In the genomic region with DNA sequence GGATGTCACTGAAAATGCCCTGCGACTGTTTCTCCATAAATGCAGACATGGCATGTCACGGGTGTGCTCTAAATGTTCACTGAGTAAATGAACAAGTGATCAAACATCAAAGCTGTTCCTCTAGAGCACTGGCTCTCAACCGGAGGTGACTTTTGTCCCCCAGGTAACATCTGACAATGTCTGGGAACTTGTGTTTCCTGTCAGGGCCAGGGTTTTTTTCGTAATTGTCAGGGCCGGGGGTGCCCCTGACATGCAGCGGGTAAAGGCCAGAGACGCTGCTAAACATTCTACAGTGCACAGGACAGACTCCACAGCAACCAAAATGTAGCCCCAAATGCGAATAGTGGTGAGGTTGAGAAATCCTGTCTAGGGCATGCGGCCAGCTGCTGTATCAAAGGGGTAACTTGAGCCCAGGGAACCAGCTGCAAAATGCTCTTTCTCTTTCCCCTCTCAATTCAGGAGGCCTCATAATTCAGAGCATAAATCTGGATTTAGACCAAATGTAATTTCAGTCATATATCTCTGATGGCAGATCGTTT, we compare ENCODE assay signal across 18 cellular contexts. TPM values are rescaled to one million over a fixed set of nuclear protein-coding genes. Genes with fewer than 3 reads are reported as not detected.
A peak's percentile ranks its signal among the peaks of the same experiment; 100 is the strongest.
DNase-seq lines count a peak whose midpoint lies in the region; ATAC-seq, FAIRE-seq and TF ChIP-seq lines count a peak whose summit lies in the region.
"Had no signal": no experiment of that assay in that cellular context is flagged by ENCODE, and none has a peak within 500 bp of the region (broad histone marks: within the 10 kb centered on the region; RNA-seq: fewer than 3 reads in every experiment).

No MANE protein-coding gene starts in this region.

- no peaks in the 10 kb centered on the region for H3K36me3 Mint-ChIP-seq in nephron (ENCODE audit: low read depth)
- H3K36me3 Mint-ChIP-seq: memory B cell had no signal

- DNase-seq in SK-N-SH (no peak), GM12878 (ENCODE audit: low read depth, low spot score) (no peak), HK-2 (ENCODE audit: unreplicated experiment) (no peak), PC-3 (no peak)
- DNase-seq in activated effector memory CD4-positive, alpha-beta T cell treated with anti-CD3 and anti-CD28 coated beads, Interleukin-2, amount 50 U/mL, for 16 hours = no peak
- DNase-seq: activated B cell treated with CpG ODN at 0.5 μM for 24 hours, ovary, spleen had no signal

- RAD21 ChIA-PET in GM12878 (lab: Charles Lee; ENCODE audit: unreplicated experiment) = no interaction called here

- no peak overlapping the region for H2AFZ ChIP-seq in SK-N-SH (ENCODE audit: low read depth)
- H2AFZ ChIP-seq in GM12878 (ENCODE audit: control insufficient read depth, low read depth, low read length) = no peak overlapping the region
- no peak overlapping the region for H2AFZ ChIP-seq in PC-3 (ENCODE audit: low read length)

- peak overlapping the region; percentile 98 to 99 (median 98) for H3K4me3 Mint-ChIP-seq in nephron
- H3K4me3 Mint-ChIP-seq: activated B cell treated with CpG ODN at 0.5 μM for 24 hours had no signal

- TF ChIP-seq POLR2A in GM12878 (IDR thresholded peaks at IDR 0.05; ENCODE audit: low read depth, low read length) = no peak

- H3K9ac ChIP-seq in SK-N-SH (no peak overlapping the region), GM12878 (ENCODE audit: control insufficient read depth, insufficient read depth, low read length) (no peak overlapping the region), PC-3 (ENCODE audit: low read length) (no peak overlapping the region)

- H3K36me3 ChIP-seq in SK-N-SH (replicated peaks in 1 of 2; ENCODE audit: control insufficient read depth in 1 of 2, insufficient read depth in 2 of 2, low read length in 1 of 2) (no peaks in the 10 kb centered on the region), HEK293 (ENCODE audit: control insufficient read depth in 2 of 2, insufficient read depth in 1 of 2, low read length in 2 of 2) (peaks cover 0 to 4% of the 10 kb centered on the region in 2 experiments; a peak in 1 of 3 replicates), GM12878 (ENCODE audit: control insufficient read depth in 2 of 2, insufficient read depth in 2 of 2, low read length in 1 of 2) (no peaks in the 10 kb centered on the region; a peak in 1 of 4 replicates), PC-3 (ENCODE audit: low read depth, low read length) (no peaks in the 10 kb centered on the region)
- H3K36me3 ChIP-seq: ovary, SJSA1 had no signal

- H3K79me2 ChIP-seq in SK-N-SH (ENCODE audit: insufficient read depth) (peaks cover 7% of the 10 kb centered on the region; the same call in 1 of the 2 replicates), GM12878 (ENCODE audit: control insufficient read depth, insufficient read depth, low read length) (peaks cover 4% of the 10 kb centered on the region), PC-3 (ENCODE audit: low read length) (peaks cover 4% of the 10 kb centered on the region; the same call in 1 of the 2 replicates)

- ATAC-seq in SK-N-SH treated with all-trans-retinoic acid at 6 μM for 48 hours = no peak
- ATAC-seq in GM12878 = no peak
- no peak for ATAC-seq in PC-3
- ATAC-seq: A549, HCT116 had no signal

- H3F3A ChIP-seq in SK-N-SH (replicated peaks; ENCODE audit: insufficient read depth) = peaks cover 6% of the 10 kb centered on the region
- H3F3A ChIP-seq in PC-3 (ENCODE audit: low read length, unreplicated experiment) = peaks cover 6% of the 10 kb centered on the region

- H3K9me2 ChIP-seq in SK-N-SH = no peaks in the 10 kb centered on the region
- no peaks in the 10 kb centered on the region for H3K9me2 ChIP-seq in PC-3 (replicated peaks; ENCODE audit: low read length)

- peaks cover 9 to 18% of the 10 kb centered on the region in 2 experiments; a peak in 2 of 4 replicates for H3K4me1 ChIP-seq in SK-N-SH (ENCODE audit: control insufficient read depth in 1 of 2, insufficient read depth in 2 of 2, low read depth in 1 of 2, low read length in 1 of 2)
- H3K4me1 ChIP-seq in HEK293 (ENCODE audit: control insufficient read depth, insufficient read depth, low read length) = 0 out of 2 replicates have a peak, but pooled peaks cover 3% of the 10 kb centered on the region
- H3K4me1 ChIP-seq in GM12878 (ENCODE audit: control insufficient read depth, insufficient read depth, low read length) = peaks cover 8% of the 10 kb centered on the region; the same call in 1 of the 2 replicates
- H3K4me1 ChIP-seq in PC-3 (ENCODE audit: insufficient read depth, low read length) = peaks cover 26% of the 10 kb centered on the region

- H3K9me3 Mint-ChIP-seq in nephron = no peaks in the 10 kb centered on the region
- H3K9me3 Mint-ChIP-seq: activated B cell treated with CpG ODN at 0.5 μM for 24 hours; dendritic cell treated with granulocyte-macrophage colony-stimulating factor and Interleukin-4, amounts not matched to agents 40 ng/mL and 50 ng/mL, for 4 days; memory B cell had no signal

- CTCF ChIA-PET in SK-N-SH (lab: Yijun Ruan, JAX) = interaction anchor here (1.0 to 5.2 kb wide), 5 partner anchors 12 to 303 kb away, joined by 3 to 59 read pairs (median 8); no protein-coding TSS in a partner anchor
- CTCF ChIA-PET in HEK293 (lab: Yijun Ruan, JAX) = interaction anchor here (0.9 to 4.5 kb wide), 2 partner anchors 16 to 109 kb away, joined by 3 to 29 read pairs; no protein-coding TSS in a partner anchor
- CTCF ChIA-PET in GM12878 (lab: Yijun Ruan, JAX) = interaction anchor here (1.0 to 1.3 kb wide), 4 partner anchors 8 to 189 kb away, joined by 3 to 5 read pairs (median 4); no protein-coding TSS in a partner anchor
- CTCF ChIA-PET in PC-3 (lab: Charles Lee) = no interaction called here

- 81% methylated on average over 9 of the region's 10 CpGs for WGBS in SK-N-SH (ENCODE audit: low lambda C conversion rate)
- 86% methylated on average over 10 of the region's 10 CpGs for WGBS in GM12878 (ENCODE audit: insufficient coverage, insufficient replicate concordance, low lambda C conversion rate, missing lambda C conversion rate)

- TF ChIP-seq EP300 in SK-N-SH (IDR thresholded peaks at IDR 0.05; ENCODE audit: borderline replicate concordance in 1 of 2, low read depth in 1 of 2, low read length in 1 of 2) (no peak), GM12878 (IDR thresholded peaks at IDR 0.05; ENCODE audit: borderline replicate concordance in 1 of 2, control insufficient read depth in 1 of 2, low read depth in 2 of 2, low read length in 2 of 2) (no peak)

- peak overlapping the region; percentile 13 to 100 (median 43) for H3K27ac Mint-ChIP-seq in nephron
- H3K27ac Mint-ChIP-seq: activated B cell treated with CpG ODN at 0.5 μM for 24 hours; dendritic cell treated with granulocyte-macrophage colony-stimulating factor and Interleukin-4, amounts not matched to agents 40 ng/mL and 50 ng/mL, for 4 days; memory B cell had no signal

- peaks cover 52% of the 10 kb centered on the region for H3K4me1 Mint-ChIP-seq in nephron

- H3K4me3 ChIP-seq in SK-N-SH (ENCODE audit: low read depth in 2 of 2, low read length in 1 of 2) = no peak overlapping the region
- no peak overlapping the region for H3K4me3 ChIP-seq in HEK293 (ENCODE audit: low read depth, low read length)
- no peak overlapping the region for H3K4me3 ChIP-seq in GM12878
- no peak overlapping the region for H3K4me3 ChIP-seq in PC-3 (ENCODE audit: low read length)
- H3K4me3 ChIP-seq: ovary, SJSA1, spleen had no signal

- H3K9me3 ChIP-seq in SK-N-SH = no peaks in the 10 kb centered on the region
- H3K9me3 ChIP-seq in HEK293 (ENCODE audit: control insufficient read depth, insufficient read depth, low read depth, low read length) = no peaks in the 10 kb centered on the region
- H3K9me3 ChIP-seq in GM12878 (replicated peaks; ENCODE audit: control insufficient read depth, insufficient read depth, low read length) = no peaks in the 10 kb centered on the region
- H3K9me3 ChIP-seq in PC-3 (ENCODE audit: low read length) = no peaks in the 10 kb centered on the region
- H3K9me3 ChIP-seq: A549, ovary, SJSA1, spleen had no signal

- H4K20me1 ChIP-seq in SK-N-SH (ENCODE audit: insufficient read depth) (no peaks in the 10 kb centered on the region), GM12878 (ENCODE audit: control insufficient read depth, insufficient read depth) (no peaks in the 10 kb centered on the region), PC-3 (ENCODE audit: low read length) (no peaks in the 10 kb centered on the region)

- H3K27me3 ChIP-seq in SK-N-SH (ENCODE audit: insufficient read depth) (no peaks in the 10 kb centered on the region), GM12878 (replicated peaks in 1 of 2; ENCODE audit: control insufficient read depth in 2 of 2, insufficient read depth in 2 of 2, low read length in 1 of 2) (no peaks in the 10 kb centered on the region), PC-3 (ENCODE audit: low read length) (no peaks in the 10 kb centered on the region)
- H3K27me3 ChIP-seq: ovary, SJSA1, spleen had no signal

- in situ Hi-C loops in GM12878 (cut with MboI) = no loop called here

- BruUV-seq in GM12878 (replicated peaks; lab: Mats Ljungman, UMichigan) = TSS peak; percentile 51
- no TSS peak for BruUV-seq in PC-3 (replicated peaks; lab: Mats Ljungman, UMichigan)

- POLR2A ChIA-PET in SK-N-SH (lab: Yijun Ruan, JAX) = no interaction called here
- POLR2A ChIA-PET in HEK293 (lab: Yijun Ruan, JAX) = no interaction called here
- POLR2A ChIA-PET in GM12878 (lab: Charles Lee) = interaction anchor here (0.6 kb wide), 1 partner anchor 52 kb away, joined by 3 read pairs; no protein-coding TSS in a partner anchor
- POLR2A ChIA-PET in PC-3 (lab: Charles Lee; ENCODE audit: unreplicated experiment) = no interaction called here

- no peak for FAIRE-seq in GM12878 (lab: Jason Lieb, UNC)
- FAIRE-seq: A549, astrocyte had no signal

- intact Hi-C loops in GM12878 (cut with micrococcal nuclease; ENCODE audit: unreplicated experiment) (no loop called here), PC-3 (cut with micrococcal nuclease) (loop anchor here (5.0 to 10.0 kb wide), 2 partner anchors 57 to 344 kb away; a partner anchor contains a TSS)

- H3K27me3 Mint-ChIP-seq in nephron (ENCODE audit: low read depth) = peaks cover 4% of the 10 kb centered on the region
- H3K27me3 Mint-ChIP-seq: activated B cell treated with CpG ODN at 0.5 μM for 24 hours; dendritic cell treated with granulocyte-macrophage colony-stimulating factor and Interleukin-4, amounts not matched to agents 40 ng/mL and 50 ng/mL, for 4 days; memory B cell had no signal

- TF ChIP-seq RAD21 in SK-N-SH (IDR thresholded peaks at IDR 0.05; ENCODE audit: low read length) (no peak), GM12878 (IDR thresholded peaks at IDR 0.05; ENCODE audit: insufficient read depth, low read depth, low read length) (no peak)

- TF ChIP-seq CTCF in SK-N-SH (IDR thresholded peaks at IDR 0.05) (no peak), HEK293 (tag by site-specific recombination; IDR thresholded peaks at IDR 0.05) (no peak), GM12878 (IDR thresholded peaks at IDR 0.05 in 2 of 3, conservative IDR thresholded peaks at IDR 0.05 in 1 of 3; ENCODE audit: control insufficient read depth in 2 of 3, extremely low read depth in 1 of 3, insufficient read depth in 1 of 3, low read depth in 3 of 3, low read length in 3 of 3) (no peak), nephron (IDR thresholded peaks at IDR 0.05; ENCODE audit: unreplicated experiment in 3 of 3) (no peak), PC-3 (conservative IDR thresholded peaks at IDR 0.05; ENCODE audit: low read depth, low read length) (no peak)

- no peak overlapping the region for H3K4me2 ChIP-seq in SK-N-SH
- no peak overlapping the region for H3K4me2 ChIP-seq in GM12878 (ENCODE audit: control insufficient read depth, insufficient read depth)
- H3K4me2 ChIP-seq in PC-3 (ENCODE audit: low read length) = no peak overlapping the region

- SMC1A ChIA-PET in GM12878 (lab: Charles Lee; ENCODE audit: uncharacterized antibody, unreplicated experiment) = interaction anchor here (1.3 to 1.4 kb wide), 2 partner anchors 12 to 16 kb away, joined by 3 to 7 read pairs; no protein-coding TSS in a partner anchor

- H3K27ac ChIP-seq in SK-N-SH (ENCODE audit: low read depth in 2 of 2, low read length in 1 of 2) (no peak overlapping the region), HEK293 (ENCODE audit: extremely low read depth, low read depth, low read length) (no peak overlapping the region), GM12878 (ENCODE audit: control insufficient read depth, insufficient read depth) (no peak overlapping the region), PC-3 (ENCODE audit: low read length) (no peak overlapping the region)
- H3K27ac ChIP-seq: ovary, SJSA1 had no signal

RNA-seq across cellular contexts. Expression of a gene that starts 2.0 kb away (rescaled TPM):
- 18.5 and 26.2 TPM in 2 replicates for polyA plus RNA-seq in SK-N-SH (2012; rRNA removed)
- polyA plus RNA-seq in SK-N-SH (2012; cell fraction: cytosol; rRNA removed) = 11.9 and 17.9 TPM in 2 replicates
- polyA plus RNA-seq in SK-N-SH (2012; cell fraction: nucleus; rRNA removed) = 38.5 and 69.7 TPM in 2 replicates
- total RNA-seq in GM12878 (2013; cell fraction: nucleolus; rRNA removed) = 4.4 and 6.2 TPM in 2 replicates
- 12.2 and 15.0 TPM in 2 replicates for total RNA-seq in GM12878 (2014; rRNA removed)
- 5.0 and 6.6 TPM in 2 replicates for total RNA-seq in GM12878 (2014; rRNA removed; fragmentation: Illumina TruSeq; extraction: Trizol)
- 13.1 and 13.8 TPM in 2 replicates for total RNA-seq in GM12878 (2021)
- polyA plus RNA-seq in GM12878 (2011; ENCODE audit: low read depth) = 3.3 TPM
- 5.8 and 17.5 TPM in 2 replicates for polyA plus RNA-seq in GM12878 (2011; rRNA removed)
- polyA plus RNA-seq in GM12878 (2011; cell fraction: cytosol; rRNA removed) = 21.8 and 36.4 TPM in 2 replicates
- 39.4 and 47.2 TPM in 2 replicates for polyA plus RNA-seq in GM12878 (2011; cell fraction: nucleus; rRNA removed)
- 7.6 and 8.0 TPM in 2 replicates for polyA plus RNA-seq in GM12878 (2012)
- 1.6 and 5.9 TPM in 2 replicates for polyA plus RNA-seq in GM12878 (2014; fragmentation: Illumina TruSeq; extraction: Trizol)
- polyA plus RNA-seq in GM12878 (2014; fragmentation: Nextera tagmentation; extraction: Ambion mirVana) = under 1 TPM; 0.06 to 0.53 TPM
- polyA plus RNA-seq in GM12878 (2014; rRNA removed) = 14.0 and 21.6 TPM in 2 replicates
- polyA plus RNA-seq in GM12878 (2016; fragmentation: Nextera tagmentation; extraction: Ambion mirVana) = 10 to 100 TPM; 24.3 to 25.5 TPM
- 7.2 and 16.3 TPM in 2 replicates for polyA minus RNA-seq in GM12878 (2011; rRNA and poly(A)+ RNA removed)
- 6.3 and 7.8 TPM in 2 replicates for polyA minus RNA-seq in GM12878 (2011; cell fraction: cytosol; rRNA and poly(A)+ RNA removed)
- 6.4 and 14.3 TPM in 2 replicates for polyA minus RNA-seq in GM12878 (2011; cell fraction: nucleus; rRNA and poly(A)+ RNA removed)
- 18.1 and 24.9 TPM in 2 replicates for total RNA-seq in PC-3 (2014; rRNA removed)

RNA-seq across cellular contexts. Expression of a gene that starts 40.9 kb away (rescaled TPM):
- polyA plus RNA-seq in SK-N-SH (2012; rRNA removed) = not detected in 2 replicates
- not detected in 2 replicates for polyA plus RNA-seq in SK-N-SH (2012; cell fraction: cytosol; rRNA removed)
- not detected in 2 replicates for polyA plus RNA-seq in SK-N-SH (2012; cell fraction: nucleus; rRNA removed)
- not detected in 2 replicates for total RNA-seq in GM12878 (2013; cell fraction: nucleolus; rRNA removed)
- total RNA-seq in GM12878 (2014; rRNA removed) = not detected in 2 replicates
- not detected in 2 replicates for total RNA-seq in GM12878 (2014; rRNA removed; fragmentation: Illumina TruSeq; extraction: Trizol)
- not detected in 2 replicates for total RNA-seq in GM12878 (2021)
- polyA plus RNA-seq in GM12878 (2011; ENCODE audit: low read depth) = not detected
- not detected in 2 replicates for polyA plus RNA-seq in GM12878 (2011; rRNA removed)
- polyA plus RNA-seq in GM12878 (2011; cell fraction: cytosol; rRNA removed) = not detected in 2 replicates
- not detected in 2 replicates for polyA plus RNA-seq in GM12878 (2011; cell fraction: nucleus; rRNA removed)
- polyA plus RNA-seq in GM12878 (2012) = not detected in 2 replicates
- polyA plus RNA-seq in GM12878 (2014; fragmentation: Illumina TruSeq; extraction: Trizol) = not detected in 2 replicates
- polyA plus RNA-seq in GM12878 (2014; fragmentation: Nextera tagmentation; extraction: Ambion mirVana) = not detected
- polyA plus RNA-seq in GM12878 (2014; rRNA removed) = not detected in 2 replicates
- polyA plus RNA-seq in GM12878 (2016; fragmentation: Nextera tagmentation; extraction: Ambion mirVana) = not detected
- not detected in 2 replicates for polyA minus RNA-seq in GM12878 (2011; rRNA and poly(A)+ RNA removed)
- not detected in 2 replicates for polyA minus RNA-seq in GM12878 (2011; cell fraction: cytosol; rRNA and poly(A)+ RNA removed)
- not detected in 2 replicates for polyA minus RNA-seq in GM12878 (2011; cell fraction: nucleus; rRNA and poly(A)+ RNA removed)
- not detected in 2 replicates for total RNA-seq in PC-3 (2014; rRNA removed)
- total RNA-seq: activated B cell treated with CpG ODN at 0.5 μM for 24 hours, astrocyte, fibroblast of villous mesenchyme, ovary, SJSA1, spleen had no signal
- polyA plus RNA-seq: A549, ovary, spleen had no signal

RNA-seq across cellular contexts. Expression of a gene that starts 56.1 kb away (rescaled TPM):
- 10.5 TPM in 2 replicates for polyA plus RNA-seq in SK-N-SH (2012; rRNA removed)
- polyA plus RNA-seq in SK-N-SH (2012; cell fraction: cytosol; rRNA removed) = 8.2 and 9.1 TPM in 2 replicates
- polyA plus RNA-seq in SK-N-SH (2012; cell fraction: nucleus; rRNA removed) = 18.5 and 29.7 TPM in 2 replicates
- total RNA-seq in GM12878 (2013; cell fraction: nucleolus; rRNA removed) = 9.6 and 13.0 TPM in 2 replicates
- total RNA-seq in GM12878 (2014; rRNA removed) = 15.0 and 16.0 TPM in 2 replicates
- 7.7 and 8.1 TPM in 2 replicates for total RNA-seq in GM12878 (2014; rRNA removed; fragmentation: Illumina TruSeq; extraction: Trizol)
- 18.4 and 20.5 TPM in 2 replicates for total RNA-seq in GM12878 (2021)
- 3.6 TPM for polyA plus RNA-seq in GM12878 (2011; ENCODE audit: low read depth)
- 2.7 and 5.7 TPM in 2 replicates for polyA plus RNA-seq in GM12878 (2011; rRNA removed)
- polyA plus RNA-seq in GM12878 (2011; cell fraction: cytosol; rRNA removed) = 14.6 and 20.7 TPM in 2 replicates
- polyA plus RNA-seq in GM12878 (2011; cell fraction: nucleus; rRNA removed) = 10.7 and 12.4 TPM in 2 replicates
- 8.3 and 8.4 TPM in 2 replicates for polyA plus RNA-seq in GM12878 (2012)
- 8.6 and 9.1 TPM in 2 replicates for polyA plus RNA-seq in GM12878 (2014; fragmentation: Illumina TruSeq; extraction: Trizol)
- 1 to 10 TPM; 1.2 to 1.9 TPM for polyA plus RNA-seq in GM12878 (2014; fragmentation: Nextera tagmentation; extraction: Ambion mirVana)
- 11.1 and 14.9 TPM in 2 replicates for polyA plus RNA-seq in GM12878 (2014; rRNA removed)
- 1 to 10 TPM; 2.8 to 5.5 TPM for polyA plus RNA-seq in GM12878 (2016; fragmentation: Nextera tagmentation; extraction: Ambion mirVana)
- polyA minus RNA-seq in GM12878 (2011; rRNA and poly(A)+ RNA removed) = 10.1 and 13.3 TPM in 2 replicates
- polyA minus RNA-seq in GM12878 (2011; cell fraction: cytosol; rRNA and poly(A)+ RNA removed) = 5.2 and 7.2 TPM in 2 replicates
- polyA minus RNA-seq in GM12878 (2011; cell fraction: nucleus; rRNA and poly(A)+ RNA removed) = 1.3 and 3.7 TPM in 2 replicates
- 30.7 and 55.2 TPM in 2 replicates for total RNA-seq in PC-3 (2014; rRNA removed)
